9 cellular contexts compared by ENCODE assay signal in genomic region chr20:3141757-3142156, GRCh38. TPM values are rescaled to one million over a fixed set of nuclear protein-coding genes. Genes with fewer than 3 reads are reported as not detected.
"Had no signal": no experiment of that assay in that cellular context is flagged by ENCODE, and none has a peak within 500 bp of the region (broad histone marks: within the 10 kb centered on the region; RNA-seq: fewer than 3 reads in every experiment).

No MANE protein-coding gene starts in this region.

- FAIRE-seq: G401.6, GM12878, GM12891, GM12892, GM18507, GM19239 had no signal

- H3K4me3 ChIP-seq: GM12878 had no signal

- ATAC-seq: GM12878 had no signal

- DNase-seq: GDM1, GF-D8 had no signal

RNA-seq across cellular contexts. Expression of gene AVP, which starts 57.2 kb away (rescaled TPM):
- total RNA-seq: G401, GM12878 had no signal
- polyA plus RNA-seq: GM12878 had no signal
